Comparison of ENCODE assay signal across 1 cellular context in the genomic region with DNA sequence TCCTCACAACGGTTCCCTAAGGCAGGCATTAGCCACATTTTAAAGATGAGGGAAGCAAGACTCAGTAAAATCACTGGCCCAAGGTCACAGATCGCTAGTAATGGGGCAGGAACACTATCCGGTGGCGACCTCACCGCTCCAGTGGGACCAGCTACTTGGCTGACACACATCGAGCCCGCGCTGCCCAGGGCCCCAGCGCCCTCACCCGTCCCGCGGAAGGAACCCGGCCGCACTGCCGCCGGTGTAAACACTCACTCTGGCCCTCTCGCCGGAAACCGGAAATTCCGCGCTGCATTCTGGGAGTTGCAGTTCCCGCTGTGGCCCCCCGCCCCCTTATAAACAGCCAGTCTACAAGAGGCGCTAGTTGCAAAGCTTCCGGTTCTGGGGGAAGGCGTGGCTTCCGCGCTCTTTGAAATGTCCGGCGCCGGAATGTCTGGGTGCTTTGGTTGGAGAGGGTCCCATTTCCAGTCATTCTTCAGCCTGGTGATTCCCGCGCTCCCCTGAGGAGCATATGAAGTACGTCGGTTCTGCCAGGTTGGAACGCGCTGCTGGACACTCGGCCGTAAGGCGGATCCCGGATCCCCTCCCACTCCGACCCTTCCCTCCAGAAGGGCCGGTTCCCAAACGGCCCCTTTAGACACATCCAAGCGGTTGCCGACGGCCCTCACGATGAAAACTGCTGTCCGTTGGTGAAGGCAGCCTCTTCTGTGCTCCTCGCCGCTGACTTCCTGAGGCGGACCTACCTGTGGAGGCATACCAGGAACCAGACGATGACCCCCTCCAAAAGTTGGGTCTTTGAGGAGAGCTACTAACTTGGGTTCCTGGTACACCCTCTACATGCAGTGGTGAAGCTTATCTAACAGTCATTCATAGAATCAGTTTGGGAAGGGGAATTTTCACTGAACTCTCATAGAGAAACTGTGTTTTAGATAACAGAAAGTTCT.
TF ChIP-seq lines count a peak whose summit lies in the region.

A gene with protein sequence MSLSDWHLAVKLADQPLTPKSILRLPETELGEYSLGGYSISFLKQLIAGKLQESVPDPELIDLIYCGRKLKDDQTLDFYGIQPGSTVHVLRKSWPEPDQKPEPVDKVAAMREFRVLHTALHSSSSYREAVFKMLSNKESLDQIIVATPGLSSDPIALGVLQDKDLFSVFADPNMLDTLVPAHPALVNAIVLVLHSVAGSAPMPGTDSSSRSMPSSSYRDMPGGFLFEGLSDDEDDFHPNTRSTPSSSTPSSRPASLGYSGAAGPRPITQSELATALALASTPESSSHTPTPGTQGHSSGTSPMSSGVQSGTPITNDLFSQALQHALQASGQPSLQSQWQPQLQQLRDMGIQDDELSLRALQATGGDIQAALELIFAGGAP (minus strand): TSS at position 258 of the 944 bp plus-strand sequence. CDS start 2,293 bp downstream, outside the sequence.

TF ChIP-seq in K562, 482 proteins besides CTCF, POLR2A, EP300 and RAD21 (continued from another document):
- TF ChIP-seq, protein P1, sequence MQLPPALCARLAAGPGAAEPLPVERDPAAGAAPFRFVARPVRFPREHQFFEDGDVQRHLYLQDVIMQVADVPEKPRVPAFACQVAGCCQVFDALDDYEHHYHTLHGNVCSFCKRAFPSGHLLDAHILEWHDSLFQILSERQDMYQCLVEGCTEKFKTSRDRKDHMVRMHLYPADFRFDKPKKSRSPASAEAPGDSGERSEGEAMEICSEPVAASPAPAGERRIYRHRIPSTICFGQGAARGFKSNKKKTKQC (CRISPR knock-in tag; IDR thresholded peaks at IDR 0.05): peak; percentile 36; the same call in 1 of the 2 replicates
- TF ChIP-seq NCOA4 (IDR thresholded peaks at IDR 0.05; ENCODE audit: partially characterized antibody): no peak
- no peak for TF ChIP-seq GTF2B (IDR thresholded peaks at IDR 0.05; ENCODE audit: extremely low read depth, insufficient read length)
- no peak for TF ChIP-seq FIP1L1 (IDR thresholded peaks at IDR 0.05; ENCODE audit: low read depth, low read length, poor library complexity, severe bottlenecking)
- TF ChIP-seq, protein P2, sequence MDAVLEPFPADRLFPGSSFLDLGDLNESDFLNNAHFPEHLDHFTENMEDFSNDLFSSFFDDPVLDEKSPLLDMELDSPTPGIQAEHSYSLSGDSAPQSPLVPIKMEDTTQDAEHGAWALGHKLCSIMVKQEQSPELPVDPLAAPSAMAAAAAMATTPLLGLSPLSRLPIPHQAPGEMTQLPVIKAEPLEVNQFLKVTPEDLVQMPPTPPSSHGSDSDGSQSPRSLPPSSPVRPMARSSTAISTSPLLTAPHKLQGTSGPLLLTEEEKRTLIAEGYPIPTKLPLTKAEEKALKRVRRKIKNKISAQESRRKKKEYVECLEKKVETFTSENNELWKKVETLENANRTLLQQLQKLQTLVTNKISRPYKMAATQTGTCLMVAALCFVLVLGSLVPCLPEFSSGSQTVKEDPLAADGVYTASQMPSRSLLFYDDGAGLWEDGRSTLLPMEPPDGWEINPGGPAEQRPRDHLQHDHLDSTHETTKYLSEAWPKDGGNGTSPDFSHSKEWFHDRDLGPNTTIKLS (IDR thresholded peaks at IDR 0.05; ENCODE audit: borderline replicate concordance, low read depth): peak; percentile 85
- TF ChIP-seq HDAC2 (IDR thresholded peaks at IDR 0.05): peak; percentile 60; the same call in 1 of the 2 replicates
- no peak for TF ChIP-seq ZBTB33 (CRISPR knock-in tag; IDR thresholded peaks at IDR 0.05)
- TF ChIP-seq COPS2 (conservative IDR thresholded peaks at IDR 0.05): no peak
- TF ChIP-seq SMARCC2 (IDR thresholded peaks at IDR 0.05; ENCODE audit: low read depth): no peak
- TF ChIP-seq ZNF165 (CRISPR knock-in tag; IDR thresholded peaks at IDR 0.05; ENCODE audit: borderline replicate concordance): no peak
- TF ChIP-seq, protein P3, sequence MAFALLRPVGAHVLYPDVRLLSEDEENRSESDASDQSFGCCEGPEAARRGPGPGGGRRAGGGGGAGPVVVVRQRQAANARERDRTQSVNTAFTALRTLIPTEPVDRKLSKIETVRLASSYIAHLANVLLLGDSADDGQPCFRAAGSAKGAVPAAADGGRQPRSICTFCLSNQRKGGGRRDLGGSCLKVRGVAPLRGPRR (CRISPR knock-in tag; IDR thresholded peaks at IDR 0.05): no peak
TF ChIP-seq in K562: peak in this region for 148.
